15 cellular contexts compared by ENCODE assay signal in genomic region chr6:165843568-165844113, GRCh38.
DNase-seq lines count a peak whose midpoint lies in the region; ATAC-seq and TF ChIP-seq lines count a peak whose summit lies in the region.
"Had no signal": no experiment of that assay in that cellular context is flagged by ENCODE, and none has a peak within 500 bp of the region (broad histone marks: within the 10 kb centered on the region; RNA-seq: fewer than 3 reads in every experiment).

No MANE protein-coding gene starts in this region.

- TF ChIP-seq CTCF in uterus (IDR thresholded peaks at IDR 0.05) (no peak), endothelial cell (IDR thresholded peaks at IDR 0.05; ENCODE audit: unreplicated experiment) (no peak)

- H3K14ac ChIP-seq in trophoblast cell (ENCODE audit: low read length), result no peak overlapping the region

- no peak overlapping the region for H2BK12ac ChIP-seq in trophoblast cell (ENCODE audit: low read length)

- H4K91ac ChIP-seq in trophoblast cell (ENCODE audit: low read depth, low read length), result no peak overlapping the region

- H3K36me3 ChIP-seq in trophoblast cell (ENCODE audit: control insufficient read depth in 1 of 2, insufficient read depth in 2 of 2, low read length in 2 of 2) (no peaks in the 10 kb centered on the region), uterus (no peaks in the 10 kb centered on the region)

- no peak overlapping the region for H4K12ac ChIP-seq in trophoblast cell (ENCODE audit: low read depth, low read length)

- DNase-seq in islet precursor cell (peak; percentile 38), trophoblast cell (no peak), uterus (no peak), RPMI8226 (no peak), endothelial cell (ENCODE audit: low spot score) (no peak), GM19238 (ENCODE audit: insufficient read length, low spot score) (no peak)
- DNase-seq: C1 segment of cervical spinal cord; Calu3; CD4-positive, alpha-beta memory T cell; COR-L47; DMS53; DMS79 treated with DMSO at 0.1 percent for 48 hours; GF-D8 had no signal

- no peaks in the 10 kb centered on the region for H3K79me2 ChIP-seq in trophoblast cell (ENCODE audit: control insufficient read depth, insufficient read depth, low read length, poor library complexity)

- H3K4me3 ChIP-seq in trophoblast cell (ENCODE audit: low read depth, low read length) (no peak overlapping the region), uterus (no peak overlapping the region)

- H3K27ac ChIP-seq in trophoblast cell (ENCODE audit: low read depth, low read length), result no peak overlapping the region
- H3K27ac ChIP-seq in uterus, result peak overlapping the region; percentile 71 to 76

- H4K8ac ChIP-seq in trophoblast cell (ENCODE audit: low read depth, low read length), result no peak overlapping the region

- H2AFZ ChIP-seq in trophoblast cell (ENCODE audit: insufficient read depth, low read length, poor library complexity), result no peak overlapping the region

- H2AK5ac ChIP-seq in trophoblast cell (ENCODE audit: low read length), result no peak overlapping the region

- intact Hi-C loops in uterus (cut with DNase I; ENCODE audit: low total_unique reads), result loop anchor here (10.0 kb wide), 1 partner anchor 109 kb away; no protein-coding TSS in a partner anchor

- no peaks in the 10 kb centered on the region for H3K9me3 Mint-ChIP-seq in endothelial cell (ENCODE audit: unreplicated experiment)

- H3K9me3 ChIP-seq in trophoblast cell (ENCODE audit: insufficient read depth, low read depth, low read length) (no peaks in the 10 kb centered on the region), uterus (no peaks in the 10 kb centered on the region)

- no CpG with 5 or more reads among the region's 11 CpGs for WGBS in trophoblast cell (ENCODE audit: extremely low coverage, insufficient coverage, insufficient read length)

- no peak overlapping the region for H3K23ac ChIP-seq in trophoblast cell (ENCODE audit: low read length)

- no peaks in the 10 kb centered on the region for H3K4me1 Mint-ChIP-seq in endothelial cell (ENCODE audit: unreplicated experiment)

- H3K4ac ChIP-seq in trophoblast cell (ENCODE audit: low read depth, low read length), result no peak overlapping the region

- no peak overlapping the region for H2BK120ac ChIP-seq in trophoblast cell (ENCODE audit: insufficient read depth, low read length, poor library complexity)

- no peaks in the 10 kb centered on the region for H3K79me1 ChIP-seq in trophoblast cell (ENCODE audit: low read length)

- no peaks in the 10 kb centered on the region for H3K27me3 Mint-ChIP-seq in endothelial cell (ENCODE audit: unreplicated experiment)

- peak overlapping the region; percentile 41 for H3K9ac ChIP-seq in trophoblast cell (ENCODE audit: low read length)

- no peak overlapping the region for H3K18ac ChIP-seq in trophoblast cell (ENCODE audit: low read length)

- H3K4me2 ChIP-seq in trophoblast cell (ENCODE audit: low read length), result no peak overlapping the region

- H3K4me1 ChIP-seq in trophoblast cell (ENCODE audit: control insufficient read depth in 1 of 2, insufficient read depth in 2 of 2, low read length in 2 of 2) (peaks cover 0 to 2% of the 10 kb centered on the region in 2 experiments), uterus (peaks cover 0 to 6% of the 10 kb centered on the region in 2 donors)

- no peaks in the 10 kb centered on the region for H3K36me3 Mint-ChIP-seq in endothelial cell (ENCODE audit: low read depth, unreplicated experiment)
- H3K36me3 Mint-ChIP-seq: CD4-positive, alpha-beta memory T cell had no signal

- H3K27me3 ChIP-seq in trophoblast cell (ENCODE audit: insufficient read depth, low read length) (no peaks in the 10 kb centered on the region), uterus (no peaks in the 10 kb centered on the region)

- no peak overlapping the region for H3K27ac Mint-ChIP-seq in endothelial cell (ENCODE audit: unreplicated experiment)
- H3K27ac Mint-ChIP-seq: CD4-positive, alpha-beta memory T cell had no signal

- no peak for ATAC-seq in SK-N-SH treated with all-trans-retinoic acid at 6 μM for 48 hours

- H2BK5ac ChIP-seq in trophoblast cell (ENCODE audit: low read depth, low read length, poor library complexity), result no peak overlapping the region

- TF ChIP-seq POLR2A in uterus (IDR thresholded peaks at IDR 0.05), result no peak

- H3K4me3 Mint-ChIP-seq in endothelial cell (ENCODE audit: unreplicated experiment), result no peak overlapping the region
- H3K4me3 Mint-ChIP-seq: CD4-positive, alpha-beta memory T cell had no signal

TF ChIP-seq in PFSK-1, 5 proteins besides CTCF, POLR2A, EP300 and RAD21:
- TF ChIP-seq SIN3A (IDR thresholded peaks at IDR 0.05; ENCODE audit: borderline replicate concordance, insufficient read depth, low read length) (no peak), POLR2AphosphoS5 (IDR thresholded peaks at IDR 0.05; ENCODE audit: low read depth, low read length) (0 out of 2 replicates have a peak, but pooled peaks have one; percentile 32)
TF ChIP-seq in PFSK-1: peak in this region for 1.

TF ChIP-seq in SK-N-SH treated with all-trans-retinoic acid at 6 μM for 48 hours, 23 proteins besides CTCF, POLR2A, EP300 and RAD21 (continues in another document):
- TF ChIP-seq ZFP30 (CRISPR knock-in tag; IDR thresholded peaks at IDR 0.05), result no peak
- TF ChIP-seq TSHZ2 (CRISPR knock-in tag; IDR thresholded peaks at IDR 0.05), result no peak
- no peak for TF ChIP-seq GLIS3 (CRISPR knock-in tag; IDR thresholded peaks at IDR 0.05)
- TF ChIP-seq ARNTL (CRISPR knock-in tag; IDR thresholded peaks at IDR 0.05; ENCODE audit: borderline replicate concordance, low read depth), result no peak
- TF ChIP-seq SNAI2 (CRISPR knock-in tag; IDR thresholded peaks at IDR 0.05), result no peak
- no peak for TF ChIP-seq POU6F1 (CRISPR knock-in tag; IDR thresholded peaks at IDR 0.05; ENCODE audit: borderline replicate concordance, low read depth)
- no peak for TF ChIP-seq ESRRG (CRISPR knock-in tag; IDR thresholded peaks at IDR 0.05)
- TF ChIP-seq ZFP3 (CRISPR knock-in tag; IDR thresholded peaks at IDR 0.05), result no peak
- TF ChIP-seq BACH2 (CRISPR knock-in tag; IDR thresholded peaks at IDR 0.05; ENCODE audit: borderline replicate concordance), result no peak
- TF ChIP-seq ISL1 (CRISPR knock-in tag; IDR thresholded peaks at IDR 0.05), result no peak
- TF ChIP-seq ZNF70 (CRISPR knock-in tag; IDR thresholded peaks at IDR 0.05), result no peak
- TF ChIP-seq CSDC2 (CRISPR knock-in tag; IDR thresholded peaks at IDR 0.05), result no peak
- TF ChIP-seq ZNF8 (CRISPR knock-in tag; IDR thresholded peaks at IDR 0.05), result no peak
- TF ChIP-seq TCF4 (CRISPR knock-in tag; IDR thresholded peaks at IDR 0.05; ENCODE audit: borderline replicate concordance), result no peak
- TF ChIP-seq CSRNP3 (CRISPR knock-in tag; IDR thresholded peaks at IDR 0.05), result no peak
